27 cellular contexts compared by ENCODE assay signal in genomic region chr11:116207781-116208180, GRCh38.
"Had no signal": no experiment of that assay in that cellular context is flagged by ENCODE, and none has a peak within 500 bp of the region (broad histone marks: within the 10 kb centered on the region; RNA-seq: fewer than 3 reads in every experiment).

No MANE protein-coding gene starts in this region.

- H3K27me3 ChIP-seq: neutrophil, ovary, thyroid gland, upper lobe of right lung had no signal

- H3K36me3 ChIP-seq: lower lobe of right lung, neutrophil, ovary, prostate gland, spleen, thyroid gland, upper lobe of right lung had no signal

- H3K4me1 Mint-ChIP-seq: immature natural killer cell, naive B cell, T-helper 17 cell had no signal

- H3K4me3 Mint-ChIP-seq: activated naive CD4-positive, alpha-beta T cell treated with anti-CD3 and anti-CD28 coated beads for 36 hours; activated T-cell treated with anti-CD3 and anti-CD28 coated beads, Interleukin-2, amount 50 U/mL, for 4 hours; dendritic cell treated with granulocyte-macrophage colony-stimulating factor and Interleukin-4, amounts not matched to agents 40 ng/mL and 50 ng/mL, for 4 days; immature natural killer cell; naive B cell; T-helper 17 cell had no signal

- H3K27ac Mint-ChIP-seq: activated naive CD4-positive, alpha-beta T cell treated with anti-CD3 and anti-CD28 coated beads for 36 hours; activated T-helper 2 cell treated with anti-CD3 and anti-CD28 coated beads, Interferon-gamma antibody, Interleukin-2, Interleukin-4, amounts not matched to agents 10 μg/mL and 5 μg/mL and 100 μg/mL, durations not matched to agents 14 hours and 24 hours and 36 hours; dendritic cell treated with granulocyte-macrophage colony-stimulating factor and Interleukin-4, amounts not matched to agents 40 ng/mL and 50 ng/mL, for 4 days; immature natural killer cell; naive B cell; T-helper 17 cell had no signal

- H3K4me3 ChIP-seq: lower lobe of right lung, ovary, prostate gland, spleen, thyroid gland, upper lobe of right lung had no signal

- H3K9me3 ChIP-seq: lower lobe of right lung, neutrophil, ovary, prostate gland, spleen, thyroid gland, upper lobe of right lung had no signal

- H3K9me3 Mint-ChIP-seq: activated naive CD4-positive, alpha-beta T cell treated with anti-CD3 and anti-CD28 coated beads for 36 hours; activated T-cell treated with anti-CD3 and anti-CD28 coated beads, Interleukin-2, amount 50 U/mL, for 4 hours; activated T-helper 2 cell treated with anti-CD3 and anti-CD28 coated beads, Interferon-gamma antibody, Interleukin-2, Interleukin-4, amounts not matched to agents 10 μg/mL and 5 μg/mL and 100 μg/mL, durations not matched to agents 14 hours and 24 hours and 36 hours; dendritic cell treated with granulocyte-macrophage colony-stimulating factor and Interleukin-4, amounts not matched to agents 40 ng/mL and 50 ng/mL, for 4 days; immature natural killer cell had no signal

- H3K36me3 Mint-ChIP-seq: immature natural killer cell, naive B cell had no signal

- H3K27ac ChIP-seq: foreskin keratinocyte, lower lobe of right lung, neutrophil, ovary, prostate gland, spleen, thyroid gland, upper lobe of right lung had no signal

- H3K4me1 ChIP-seq: foreskin keratinocyte, lower lobe of right lung, prostate gland, spleen, thyroid gland, upper lobe of right lung had no signal

- DNase-seq: activated CD4-positive, alpha-beta T cell treated with anti-CD3 and anti-CD28 coated beads for 4 hours; activated CD4-positive, alpha-beta T cell treated with anti-CD3 and anti-CD28 coated beads, Interleukin-2, amount 50 U/mL, for 48 hours; activated CD4-positive, CD25-positive, alpha-beta regulatory T cell; activated CD8-positive, alpha-beta memory T cell treated with anti-CD3 and anti-CD28 coated beads, Interleukin-2, amount 50 U/mL, for 48 hours; activated naive CD4-positive, alpha-beta T cell treated with anti-CD3 and anti-CD28 coated beads for 36 hours; activated T-cell treated with anti-CD3 and anti-CD28 coated beads, Interleukin-2, amount 50 U/mL, for 4 hours; amygdala; caudate nucleus; effector CD4-positive, alpha-beta T cell; erythroblast; foreskin keratinocyte; immature natural killer cell; lower lobe of right lung; mesendoderm; naive B cell; ovary; spleen; stimulated activated CD4-positive, alpha-beta T cell treated with anti-CD3 and anti-CD28 coated beads, Interleukin-4, amount 100 ng/mL, for 1 hour; stimulated activated naive CD4-positive, alpha-beta T cell; T-helper 17 cell; thyroid gland; upper lobe of right lung had no signal

- ATAC-seq: activated T-cell treated with anti-CD3 and anti-CD28 coated beads, Interleukin-2, amount 50 U/mL, for 4 hours; foreskin keratinocyte; left lobe of liver; T-helper 17 cell; upper lobe of right lung had no signal
